In the genomic region with DNA sequence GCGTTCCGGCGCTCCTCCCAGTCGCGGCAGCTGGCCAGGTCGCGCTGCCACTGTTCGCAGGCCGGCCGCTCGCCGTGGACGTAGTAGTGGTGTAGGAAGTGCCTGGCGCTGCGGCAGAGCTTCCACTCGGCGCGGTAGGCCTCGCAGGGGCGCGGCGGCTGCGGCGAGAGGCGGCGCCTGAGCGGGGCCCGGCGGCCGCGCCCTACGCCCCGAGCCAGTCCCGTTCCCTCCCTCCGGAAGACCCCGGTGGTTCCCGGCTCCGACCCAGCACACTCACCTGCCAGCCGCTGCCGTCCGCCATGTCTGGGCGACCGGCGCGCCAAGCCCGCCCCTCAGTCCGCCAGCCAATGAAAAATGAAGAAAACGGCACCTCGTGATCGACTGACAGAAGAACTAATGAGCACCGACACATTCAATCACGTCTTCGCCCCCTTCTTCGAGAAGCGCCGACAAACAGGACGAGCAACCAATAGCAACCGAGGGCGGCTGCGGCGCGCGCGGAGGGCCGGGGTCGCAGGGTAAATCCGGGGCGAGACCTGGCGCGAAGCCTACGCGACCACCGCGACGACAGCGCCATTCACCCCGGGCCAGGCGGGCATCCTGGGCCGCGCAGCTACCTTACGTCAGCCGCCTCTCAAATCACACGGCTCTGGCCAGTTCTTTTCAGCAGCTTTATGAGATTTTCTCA, we compare ENCODE assay signal across 8 cellular contexts. TPM values are rescaled to one million over a fixed set of nuclear protein-coding genes. Genes with fewer than 3 reads are reported as not detected.
DNase-seq lines count a peak whose midpoint lies in the region; ATAC-seq and TF ChIP-seq lines count a peak whose summit lies in the region.

A gene with protein sequence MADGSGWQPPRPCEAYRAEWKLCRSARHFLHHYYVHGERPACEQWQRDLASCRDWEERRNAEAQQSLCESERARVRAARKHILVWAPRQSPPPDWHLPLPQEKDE (minus strand): TSS at position 324 of the 688 bp plus-strand sequence. CDS start 23 bp downstream, at position 301.

- H2AFZ ChIP-seq in GM23338 = peak within 1 kb of the TSS; percentile 93

- H3K27me3 Mint-ChIP-seq in GM23338 (ENCODE audit: insufficient read depth, low read depth, poor library complexity) (peaks cover 14% of the 10 kb centered on the region), natural killer cell (ENCODE audit: low read depth in 2 of 2) (no peaks in the 10 kb centered on the region)
- no peaks in the 10 kb centered on the region for H3K27me3 Mint-ChIP-seq in activated T-helper 2 cell treated with anti-CD3 and anti-CD28 coated beads, Interferon-gamma antibody, Interleukin-2, Interleukin-4, amounts not matched to agents 10 μg/mL and 5 μg/mL and 100 μg/mL, durations not matched to agents 14 hours and 24 hours and 36 hours (ENCODE audit: low read depth)

- H3F3A ChIP-seq in DOHH2 (ENCODE audit: control insufficient read depth, insufficient read depth) (peaks cover 10% of the 10 kb centered on the region; the same call in 1 of the 2 replicates), GM23338 (replicated peaks; ENCODE audit: low read depth) (peaks cover 11% of the 10 kb centered on the region; the same call in 1 of the 2 replicates)

- peaks cover 51% of the 10 kb centered on the region for H3K36me3 Mint-ChIP-seq in GM23338 (ENCODE audit: low read depth)
- H3K36me3 Mint-ChIP-seq in activated T-helper 2 cell treated with anti-CD3 and anti-CD28 coated beads, Interferon-gamma antibody, Interleukin-2, Interleukin-4, amounts not matched to agents 10 μg/mL and 5 μg/mL and 100 μg/mL, durations not matched to agents 14 hours and 24 hours and 36 hours (ENCODE audit: low read depth) = peaks cover 66% of the 10 kb centered on the region
- H3K36me3 Mint-ChIP-seq in natural killer cell = no peaks in the 10 kb centered on the region

- POLR2A ChIA-PET in RWPE1 (lab: Yijun Ruan, JAX; ENCODE audit: low non-redundant PET) = interaction anchor here (0.5 to 0.6 kb wide), 2 partner anchors 9 to 113 kb away, joined by 3 to 4 read pairs; no protein-coding TSS in a partner anchor

- H4K20me1 ChIP-seq in DOHH2 (ENCODE audit: control insufficient read depth, insufficient read depth, low read depth, low read length) (0 out of 2 replicates have a peak, but pooled peaks cover 12% of the 10 kb centered on the region), GM23338 (replicated peaks; ENCODE audit: insufficient read depth) (peaks cover 43% of the 10 kb centered on the region)

- H3K27ac ChIP-seq in DOHH2 (ENCODE audit: low read depth, low read length) = peak within 1 kb of the TSS; percentile 78
- H3K27ac ChIP-seq in GM23338 (ENCODE audit: low read depth) = peak within 1 kb of the TSS; percentile 93
- peak within 1 kb of the TSS; percentile 95 for H3K27ac ChIP-seq in RWPE1

- ATAC-seq in GM23338 = peak; percentile 84
- ATAC-seq in natural killer cell = peak; percentile 91 to 95 (median 92)

- H3K9me2 ChIP-seq in DOHH2 (replicated peaks; ENCODE audit: control insufficient read depth, low read length) (no peaks in the 10 kb centered on the region), GM23338 (ENCODE audit: insufficient read depth) (no peaks in the 10 kb centered on the region)

- TF ChIP-seq CTCF in DOHH2 (IDR thresholded peaks at IDR 0.05; ENCODE audit: low read depth, low read length, poor library complexity, severe bottlenecking) = no peak
- TF ChIP-seq CTCF in GM23338 (conservative IDR thresholded peaks at IDR 0.05; ENCODE audit: low read depth in 2 of 2) = no peak
- no peak for TF ChIP-seq CTCF in LNCaP clone FGC (IDR thresholded peaks at IDR 0.05; ENCODE audit: control insufficient read depth, extremely low read depth, insufficient read depth)
- no peak for TF ChIP-seq CTCF in RWPE1 (conservative IDR thresholded peaks at IDR 0.05; ENCODE audit: low read depth)
- no peak for TF ChIP-seq CTCF in natural killer cell (IDR thresholded peaks at IDR 0.05)

- CTCF ChIA-PET in RWPE1 (lab: Yijun Ruan, JAX) = no interaction called here

- H3K4me3 ChIP-seq in DOHH2 (ENCODE audit: low read length) = peak within 1 kb of the TSS; percentile 97
- H3K4me3 ChIP-seq in GM23338 = peak within 1 kb of the TSS; percentile 77
- peak within 1 kb of the TSS; percentile 93 for H3K4me3 ChIP-seq in LNCaP clone FGC (ENCODE audit: low read depth, low read length)

- H3K27me3 ChIP-seq in DOHH2 (ENCODE audit: control insufficient read depth, low read length) (no peaks in the 10 kb centered on the region), GM23338 (ENCODE audit: insufficient read depth) (peaks cover 8% of the 10 kb centered on the region)

- DNase-seq in GM23338 (ENCODE audit: low spot score) = peak; percentile 98
- peak; percentile 88 for DNase-seq in LNCaP clone FGC (ENCODE audit: low read depth)
- DNase-seq in RWPE1 (ENCODE audit: low spot score) = peak; percentile 93
- peak; percentile 90 for DNase-seq in activated T-helper 2 cell treated with anti-CD3 and anti-CD28 coated beads, Interferon-gamma antibody, Interleukin-2, Interleukin-4, amounts not matched to agents 10 μg/mL and 5 μg/mL and 100 μg/mL, durations not matched to agents 14 hours and 24 hours and 36 hours (ENCODE audit: low spot score)
- peak; percentile 92 for DNase-seq in fibroblast of peridontal ligament (ENCODE audit: extremely low read depth)
- DNase-seq in natural killer cell = peak; percentile 81
- DNase-seq in stimulated activated naive CD4-positive, alpha-beta T cell treated with Interleukin-2 at 50 U/mL for 16 hours (lab: John Stamatoyannopoulos, UW) = peak; percentile 88

- H3K79me2 ChIP-seq in DOHH2 (ENCODE audit: control insufficient read depth, low read length) (peaks cover 71% of the 10 kb centered on the region), GM23338 (replicated peaks; ENCODE audit: insufficient read depth) (peaks cover 31% of the 10 kb centered on the region)

- peak within 1 kb of the TSS; percentile 91 for H3K4me3 Mint-ChIP-seq in GM23338
- peak within 1 kb of the TSS; percentile 99 for H3K4me3 Mint-ChIP-seq in activated T-helper 2 cell treated with anti-CD3 and anti-CD28 coated beads, Interferon-gamma antibody, Interleukin-2, Interleukin-4, amounts not matched to agents 10 μg/mL and 5 μg/mL and 100 μg/mL, durations not matched to agents 14 hours and 24 hours and 36 hours (ENCODE audit: low read depth)
- H3K4me3 Mint-ChIP-seq in natural killer cell = peak within 1 kb of the TSS; percentile 96

- H3K4me1 ChIP-seq in DOHH2 (ENCODE audit: control insufficient read depth, low read length) (peaks cover 24% of the 10 kb centered on the region), GM23338 (ENCODE audit: insufficient read depth) (peaks cover 12% of the 10 kb centered on the region; the same call in 1 of the 2 replicates)

- intact Hi-C loops in activated T-helper 2 cell treated with anti-CD3 and anti-CD28 coated beads, Interferon-gamma antibody, Interleukin-2, Interleukin-4, amounts not matched to agents 10 μg/mL and 5 μg/mL and 100 μg/mL, durations not matched to agents 14 hours and 24 hours and 36 hours (cut with micrococcal nuclease) = loop anchor here (1.0 to 2.0 kb wide), 2 partner anchors 15 to 32 kb away; a partner anchor contains a TSS
- intact Hi-C loops in natural killer cell (cut with micrococcal nuclease) = loop anchor here (1.0 kb wide), 3 partner anchors 15 to 30 kb away; a partner anchor contains a TSS

- H3K36me3 ChIP-seq in DOHH2 (ENCODE audit: control insufficient read depth, low read length) (peaks cover 69% of the 10 kb centered on the region), GM23338 (ENCODE audit: insufficient read depth) (peaks cover 2% of the 10 kb centered on the region)

- H3K9me3 ChIP-seq in DOHH2 (ENCODE audit: control insufficient read depth, insufficient read depth, low read length) = no peaks in the 10 kb centered on the region

- H3K4me2 ChIP-seq in DOHH2 (ENCODE audit: low read length) = peak within 1 kb of the TSS; percentile 98
- H3K4me2 ChIP-seq in GM23338 = peak within 1 kb of the TSS; percentile 91

- H3K9me3 Mint-ChIP-seq in GM23338 (no peaks in the 10 kb centered on the region; the same call in 2 of the 3 replicates), natural killer cell (no peaks in the 10 kb centered on the region)
- H3K9me3 Mint-ChIP-seq in activated T-helper 2 cell treated with anti-CD3 and anti-CD28 coated beads, Interferon-gamma antibody, Interleukin-2, Interleukin-4, amounts not matched to agents 10 μg/mL and 5 μg/mL and 100 μg/mL, durations not matched to agents 14 hours and 24 hours and 36 hours = no peaks in the 10 kb centered on the region

- H3K4me1 Mint-ChIP-seq in GM23338 = peaks cover 17% of the 10 kb centered on the region
- peaks cover 33% of the 10 kb centered on the region for H3K4me1 Mint-ChIP-seq in activated T-helper 2 cell treated with anti-CD3 and anti-CD28 coated beads, Interferon-gamma antibody, Interleukin-2, Interleukin-4, amounts not matched to agents 10 μg/mL and 5 μg/mL and 100 μg/mL, durations not matched to agents 14 hours and 24 hours and 36 hours (ENCODE audit: low read depth)
- peaks cover 33 to 36% of the 10 kb centered on the region in 2 donors for H3K4me1 Mint-ChIP-seq in natural killer cell

- peak within 1 kb of the TSS; percentile 85 for H3K27ac Mint-ChIP-seq in GM23338
- H3K27ac Mint-ChIP-seq in activated T-helper 2 cell treated with anti-CD3 and anti-CD28 coated beads, Interferon-gamma antibody, Interleukin-2, Interleukin-4, amounts not matched to agents 10 μg/mL and 5 μg/mL and 100 μg/mL, durations not matched to agents 14 hours and 24 hours and 36 hours = peak within 1 kb of the TSS; percentile 90
- H3K27ac Mint-ChIP-seq in natural killer cell = peak within 1 kb of the TSS; percentile 83 to 95

TF ChIP-seq in GM23338, 12 proteins besides CTCF, POLR2A, EP300 and RAD21:
- peak; percentile 73 for TF ChIP-seq POLR2AphosphoS5 (IDR thresholded peaks at IDR 0.05; ENCODE audit: low read depth)
- peak; percentile 90 for TF ChIP-seq CREB1 (CRISPR knock-in tag; IDR thresholded peaks at IDR 0.05; ENCODE audit: low read depth)
- no peak for TF ChIP-seq JUNB (IDR thresholded peaks at IDR 0.05; ENCODE audit: unreplicated experiment)

RNA-seq across cellular contexts. Expression of the gene that starts here (rescaled TPM):
- 24.5 and 40.2 TPM in 2 replicates for total RNA-seq in GM23338 (2014; rRNA removed; shearing (Covaris generic))
- polyA plus RNA-seq in GM23338 (2016; fragmentation: Nextera tagmentation; extraction: Ambion mirVana) = 37.4 and 38.3 TPM in 2 replicates
- total RNA-seq in activated T-helper 2 cell treated with anti-CD3 and anti-CD28 coated beads, Interferon-gamma antibody, Interleukin-2, Interleukin-4, amounts not matched to agents 10 μg/mL and 5 μg/mL and 100 μg/mL, durations not matched to agents 14 hours and 24 hours and 36 hours = 26.2 and 26.9 TPM in 2 replicates
- total RNA-seq in natural killer cell = 10 to 100 TPM; 45.4 to 53.3 (median 50.2) TPM

Comparison
In these comparisons a context has a peak if more than half of its experiments do, and no peak if none do; other contexts are left out.
1. Peak in every context shown above with its lines: DNase-seq, ATAC-seq, H3K4me3 ChIP-seq and H3K27ac ChIP-seq.